10 cellular contexts compared by ENCODE assay signal in genomic region chr1:27633640-27634165, GRCh38. TPM values are rescaled to one million over a fixed set of nuclear protein-coding genes. Genes with fewer than 3 reads are reported as not detected.
DNase-seq lines count a peak whose midpoint lies in the region; ATAC-seq, FAIRE-seq and TF ChIP-seq lines count a peak whose summit lies in the region.
"Had no signal": no experiment of that assay in that cellular context is flagged by ENCODE, and none has a peak within 500 bp of the region (broad histone marks: within the 10 kb centered on the region; RNA-seq: fewer than 3 reads in every experiment).

No MANE protein-coding gene starts in this region.

- ATAC-seq in naive thymus-derived CD4-positive, alpha-beta T cell = no peak
- ATAC-seq in GM18867 (IDR thresholded peaks at IDR 0.05; ENCODE audit: unreplicated experiment) = no peak

- peak overlapping the region; percentile 39 to 56 for H3K4me3 ChIP-seq in right atrium auricular region
- H3K4me3 ChIP-seq in naive thymus-derived CD4-positive, alpha-beta T cell (ENCODE audit: low read length) = peak overlapping the region; percentile 50
- H3K4me3 ChIP-seq: SJSA1 had no signal

- TF ChIP-seq CTCF in right atrium auricular region (IDR thresholded peaks at IDR 0.05) (no peak), Calu3 (IDR thresholded peaks at IDR 0.05; ENCODE audit: unreplicated experiment) (no peak)

- H3K36me3 ChIP-seq in right atrium auricular region = no peaks in the 10 kb centered on the region
- no peaks in the 10 kb centered on the region for H3K36me3 ChIP-seq in naive thymus-derived CD4-positive, alpha-beta T cell (ENCODE audit: control insufficient read depth in 2 of 3, insufficient read depth in 3 of 3, low read length in 3 of 3)
- H3K36me3 ChIP-seq: SJSA1 had no signal

- FAIRE-seq in frontal cortex (lab: Jason Lieb, UNC) = no peak
- FAIRE-seq: endometrium had no signal

- H3K27me3 Mint-ChIP-seq in dendritic cell treated with granulocyte-macrophage colony-stimulating factor and Interleukin-4, amounts not matched to agents 40 ng/mL and 50 ng/mL, for 4 days = no peaks in the 10 kb centered on the region
- H3K27me3 Mint-ChIP-seq in naive thymus-derived CD4-positive, alpha-beta T cell = no peaks in the 10 kb centered on the region
- peaks cover 88% of the 10 kb centered on the region for H3K27me3 Mint-ChIP-seq in Calu3 (ENCODE audit: unreplicated experiment)

- intact Hi-C loops in cardiac septum (cut with DNase I) = no loop called here
- intact Hi-C loops in dendritic cell treated with granulocyte-macrophage colony-stimulating factor and Interleukin-4, amounts not matched to agents 40 ng/mL and 50 ng/mL, for 4 days (cut with micrococcal nuclease) = no loop called here
- intact Hi-C loops in naive thymus-derived CD4-positive, alpha-beta T cell (cut with micrococcal nuclease) = loop anchor here (1.0 kb wide), 2 partner anchors 15 to 27 kb away; no protein-coding TSS in a partner anchor
- intact Hi-C loops in Calu3 (cut with micrococcal nuclease; ENCODE audit: unreplicated experiment) = no loop called here

- H3K4me1 Mint-ChIP-seq in dendritic cell treated with granulocyte-macrophage colony-stimulating factor and Interleukin-4, amounts not matched to agents 40 ng/mL and 50 ng/mL, for 4 days (ENCODE audit: low read depth) = peaks cover 87% of the 10 kb centered on the region
- peaks cover 49 to 81% (median 71%) of the 10 kb centered on the region in 7 donors for H3K4me1 Mint-ChIP-seq in naive thymus-derived CD4-positive, alpha-beta T cell
- no peaks in the 10 kb centered on the region for H3K4me1 Mint-ChIP-seq in Calu3 (ENCODE audit: low read depth, unreplicated experiment)

- H3K27me3 ChIP-seq in right atrium auricular region = no peaks in the 10 kb centered on the region
- no peaks in the 10 kb centered on the region for H3K27me3 ChIP-seq in naive thymus-derived CD4-positive, alpha-beta T cell (ENCODE audit: control insufficient read depth in 2 of 2, insufficient read depth in 2 of 2, low read length in 2 of 2)

- CTCF ChIA-PET in naive thymus-derived CD4-positive, alpha-beta T cell (lab: Charles Lee) = no interaction called here
- CTCF ChIA-PET in Calu3 (lab: Charles Lee) = no interaction called here

- H3K9me3 ChIP-seq in right atrium auricular region = no peaks in the 10 kb centered on the region
- H3K9me3 ChIP-seq in naive thymus-derived CD4-positive, alpha-beta T cell (ENCODE audit: control insufficient read depth in 2 of 3, low read length in 3 of 3) = no peaks in the 10 kb centered on the region
- H3K9me3 ChIP-seq: SJSA1 had no signal

- peaks cover 0 to 65% of the 10 kb centered on the region in 2 donors for H3K4me1 ChIP-seq in right atrium auricular region
- peaks cover 45 to 56% of the 10 kb centered on the region in 2 donors for H3K4me1 ChIP-seq in naive thymus-derived CD4-positive, alpha-beta T cell (ENCODE audit: control insufficient read depth in 2 of 2, insufficient read depth in 2 of 2, low read length in 2 of 2)

- H3K36me3 Mint-ChIP-seq in dendritic cell treated with granulocyte-macrophage colony-stimulating factor and Interleukin-4, amounts not matched to agents 40 ng/mL and 50 ng/mL, for 4 days (ENCODE audit: low read depth) = peaks cover 49% of the 10 kb centered on the region
- H3K36me3 Mint-ChIP-seq in naive thymus-derived CD4-positive, alpha-beta T cell = no peaks in the 10 kb centered on the region
- H3K36me3 Mint-ChIP-seq in Calu3 (ENCODE audit: insufficient read depth, unreplicated experiment) = no peaks in the 10 kb centered on the region

- no peaks in the 10 kb centered on the region for H3K9me3 Mint-ChIP-seq in dendritic cell treated with granulocyte-macrophage colony-stimulating factor and Interleukin-4, amounts not matched to agents 40 ng/mL and 50 ng/mL, for 4 days
- no peaks in the 10 kb centered on the region for H3K9me3 Mint-ChIP-seq in naive thymus-derived CD4-positive, alpha-beta T cell
- H3K9me3 Mint-ChIP-seq in Calu3 (ENCODE audit: low read depth, unreplicated experiment) = no peaks in the 10 kb centered on the region

- no TSS peak for BruUV-seq in Calu3 (replicated peaks; lab: Mats Ljungman, UMichigan)

- peak overlapping the region; percentile 62 to 79 for H3K27ac ChIP-seq in right atrium auricular region
- peak overlapping the region; percentile 51 for H3K27ac ChIP-seq in naive thymus-derived CD4-positive, alpha-beta T cell (ENCODE audit: low read depth, low read length)
- H3K27ac ChIP-seq: SJSA1 had no signal

- H3K27ac Mint-ChIP-seq in dendritic cell treated with granulocyte-macrophage colony-stimulating factor and Interleukin-4, amounts not matched to agents 40 ng/mL and 50 ng/mL, for 4 days = peak overlapping the region; percentile 99
- peak overlapping the region in 8 of 9 donors; percentile 47 to 84 (median 74) for H3K27ac Mint-ChIP-seq in naive thymus-derived CD4-positive, alpha-beta T cell
- no peak overlapping the region for H3K27ac Mint-ChIP-seq in Calu3 (ENCODE audit: unreplicated experiment)

- peak overlapping the region; percentile 99 for H3K4me3 Mint-ChIP-seq in dendritic cell treated with granulocyte-macrophage colony-stimulating factor and Interleukin-4, amounts not matched to agents 40 ng/mL and 50 ng/mL, for 4 days
- H3K4me3 Mint-ChIP-seq in naive thymus-derived CD4-positive, alpha-beta T cell = peak overlapping the region; percentile 61 to 82 (median 78)
- H3K4me3 Mint-ChIP-seq in Calu3 (ENCODE audit: low read depth, unreplicated experiment) = no peak overlapping the region

- POLR2A ChIA-PET in naive thymus-derived CD4-positive, alpha-beta T cell (lab: Charles Lee) = interaction anchor here (1.0 to 2.1 kb wide), 4 partner anchors 9 to 25 kb away, joined by 3 to 5 read pairs (median 4); no protein-coding TSS in a partner anchor

- no peak for DNase-seq in right atrium auricular region (ENCODE audit: low spot score)
- DNase-seq in cardiac septum (ENCODE audit: low spot score) = no peak
- no peak for DNase-seq in naive thymus-derived CD4-positive, alpha-beta T cell
- DNase-seq in AML-193 (lab: John Stamatoyannopoulos, UW) = no peak
- no peak for DNase-seq in Calu3
- DNase-seq in frontal cortex (ENCODE audit: low spot score in 2 of 2) = no peak

RNA-seq across cellular contexts. Expression of gene FGR, which starts 1.3 kb away (rescaled TPM):
- total RNA-seq in right atrium auricular region (10 to 100 TPM in 1 of 2 donors, 1 to 10 TPM in 1; 5.7 to 19.8 TPM), cardiac septum (3.8 TPM), Calu3 (2022) (not detected in 2 replicates), frontal cortex (0.41 TPM)
- total RNA-seq in naive thymus-derived CD4-positive, alpha-beta T cell = 100 to 1,000 TPM in 1 of 5 experiments, 10 to 100 TPM in 1, 1 to 10 TPM in 2, under 1 TPM in 1; 0.15 to 246 (median 1.9) TPM
- under 1 TPM; 0.70 to 0.72 TPM for polyA plus RNA-seq in naive thymus-derived CD4-positive, alpha-beta T cell
- total RNA-seq: SJSA1 had no signal

RNA-seq across cellular contexts. Expression of gene AHDC1, which starts 29.8 kb away (rescaled TPM):
- 10 to 100 TPM; 23.5 to 35.0 TPM for total RNA-seq in right atrium auricular region
- 57.7 TPM for total RNA-seq in cardiac septum
- total RNA-seq in naive thymus-derived CD4-positive, alpha-beta T cell = 10 to 100 TPM; 18.4 to 38.8 (median 21.3) TPM
- polyA plus RNA-seq in naive thymus-derived CD4-positive, alpha-beta T cell = 1 to 10 TPM in 1 of 2 donors, under 1 TPM in 1; 0.90 to 2.0 TPM
- 20.8 and 21.5 TPM in 2 replicates for total RNA-seq in Calu3 (2022)
- total RNA-seq in frontal cortex = 10.6 TPM

RNA-seq across cellular contexts. Expression of gene IFI6, which starts 38.3 kb away (rescaled TPM):
- total RNA-seq in right atrium auricular region (10 to 100 TPM; 40.2 to 43.3 TPM), cardiac septum (32.4 TPM), Calu3 (2022) (426 and 1,520 TPM in 2 replicates), frontal cortex (45.2 TPM)
- total RNA-seq in naive thymus-derived CD4-positive, alpha-beta T cell = 100 to 1,000 TPM in 1 of 5 experiments, 10 to 100 TPM in 4; 24.7 to 266 (median 33.2) TPM
- 100 to 1,000 TPM; 166 to 186 TPM for polyA plus RNA-seq in naive thymus-derived CD4-positive, alpha-beta T cell

Comparison
In these comparisons a context has a peak if more than half of its experiments do, and no peak if none do; other contexts are left out.
1. intact Hi-C loops: an anchor here in naive thymus-derived CD4-positive, alpha-beta T cell (1.0 kb wide); none called in cardiac septum, dendritic cell treated with granulocyte-macrophage colony-stimulating factor and Interleukin-4, amounts not matched to agents 40 ng/mL and 50 ng/mL, for 4 days and Calu3.